Comparison of ENCODE assay signal across 8 cellular contexts in the genomic region with DNA sequence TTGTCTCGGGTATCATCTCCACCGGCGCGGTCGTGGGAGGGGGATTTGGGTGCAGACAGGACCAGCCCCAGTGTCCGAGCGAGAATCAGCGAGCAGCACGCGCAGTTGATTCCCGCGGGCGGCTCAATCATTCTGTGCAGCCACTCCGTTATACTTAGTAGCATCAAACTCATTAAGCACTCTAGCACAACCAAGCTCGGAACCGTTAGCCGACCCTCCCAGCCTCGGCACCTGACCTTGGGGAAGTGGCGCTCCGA. TPM values are rescaled to one million over a fixed set of nuclear protein-coding genes. Genes with fewer than 3 reads are reported as not detected.
A peak's percentile ranks its signal among the peaks of the same experiment; 100 is the strongest.
DNase-seq lines count a peak whose midpoint lies in the region; ATAC-seq lines count a peak whose summit lies in the region.

No MANE protein-coding gene starts in this region.

- peaks cover 42% of the 10 kb centered on the region for H3K4me1 Mint-ChIP-seq in activated naive CD8-positive, alpha-beta T cell treated with anti-CD3 and anti-CD28 coated beads, Interleukin-2, amount 50 U/mL, for 24 hours
- peaks cover 55 to 57% of the 10 kb centered on the region in 2 donors for H3K4me1 Mint-ChIP-seq in immature natural killer cell

- no peak for ATAC-seq in activated naive CD8-positive, alpha-beta T cell treated with anti-CD3 and anti-CD28 coated beads, Interleukin-2, amount 50 U/mL, for 24 hours
- no peak for ATAC-seq in HG03135 (IDR thresholded peaks at IDR 0.05; ENCODE audit: unreplicated experiment)
- no peak for ATAC-seq in HG03139 (IDR thresholded peaks at IDR 0.05; ENCODE audit: unreplicated experiment)

- peak; percentile 71 for DNase-seq in DMS53 treated with DMSO at 0.1 percent for 48 hours (lab: John Stamatoyannopoulos, UW; ENCODE audit: unreplicated experiment)
- no peak for DNase-seq in DMS53 (lab: John Stamatoyannopoulos, UW)
- no peak for DNase-seq in activated naive CD8-positive, alpha-beta T cell treated with anti-CD3 and anti-CD28 coated beads, Interleukin-2, amount 50 U/mL, for 24 hours
- DNase-seq in immature natural killer cell = no peak
- no peak for DNase-seq in 8988T

- peak overlapping the region; percentile 70 for H3K27ac ChIP-seq in temporal lobe (ENCODE audit: low read depth, low read length)

- H3K36me3 Mint-ChIP-seq in activated naive CD8-positive, alpha-beta T cell treated with anti-CD3 and anti-CD28 coated beads, Interleukin-2, amount 50 U/mL, for 24 hours (ENCODE audit: low read depth) = peaks cover 5% of the 10 kb centered on the region
- H3K36me3 Mint-ChIP-seq in immature natural killer cell = peaks cover 3 to 6% (median 5%) of the 10 kb centered on the region in 3 donors

- no peaks in the 10 kb centered on the region for H3K27me3 Mint-ChIP-seq in activated naive CD8-positive, alpha-beta T cell treated with anti-CD3 and anti-CD28 coated beads, Interleukin-2, amount 50 U/mL, for 24 hours
- peaks cover 7 to 8% (median 8%) of the 10 kb centered on the region in 3 donors for H3K27me3 Mint-ChIP-seq in immature natural killer cell (ENCODE audit: low read depth in 3 of 3)

- peak overlapping the region; percentile 87 for H3K27ac Mint-ChIP-seq in activated naive CD8-positive, alpha-beta T cell treated with anti-CD3 and anti-CD28 coated beads, Interleukin-2, amount 50 U/mL, for 24 hours
- H3K27ac Mint-ChIP-seq in immature natural killer cell = peak overlapping the region; percentile 91 to 98 (median 96)

- H3K4me3 Mint-ChIP-seq in activated naive CD8-positive, alpha-beta T cell treated with anti-CD3 and anti-CD28 coated beads, Interleukin-2, amount 50 U/mL, for 24 hours = peak overlapping the region; percentile 96
- peak overlapping the region; percentile 95 to 98 (median 98) for H3K4me3 Mint-ChIP-seq in immature natural killer cell

- no peaks in the 10 kb centered on the region for H3K9me3 Mint-ChIP-seq in activated naive CD8-positive, alpha-beta T cell treated with anti-CD3 and anti-CD28 coated beads, Interleukin-2, amount 50 U/mL, for 24 hours
- no peaks in the 10 kb centered on the region for H3K9me3 Mint-ChIP-seq in immature natural killer cell

RNA-seq across cellular contexts. Expression of gene KYAT1, which starts 0.2 kb away (rescaled TPM):
- 10 to 100 TPM in 1 of 3 donors, 1 to 10 TPM in 2; 9.6 to 10.1 (median 10.0) TPM for polyA plus RNA-seq in immature natural killer cell
- total RNA-seq in temporal lobe = 9.1 TPM

RNA-seq across cellular contexts. Expression of gene LRRC8A, which starts 0.4 kb away (rescaled TPM):
- polyA plus RNA-seq in immature natural killer cell = 10 to 100 TPM; 29.3 to 98.2 (median 34.6) TPM
- total RNA-seq in temporal lobe = 19.9 TPM

RNA-seq across cellular contexts. Expression of gene PHYHD1, which starts 39.2 kb away (rescaled TPM):
- polyA plus RNA-seq in immature natural killer cell = 1 to 10 TPM; 2.7 to 7.1 (median 4.1) TPM
- 1.2 TPM for total RNA-seq in temporal lobe

RNA-seq across cellular contexts. Expression of gene SPOUT1, which starts 52.0 kb away (rescaled TPM):
- polyA plus RNA-seq in immature natural killer cell = 10 to 100 TPM; 54.2 to 82.1 (median 64.7) TPM
- total RNA-seq in temporal lobe = 10.8 TPM
